21 cellular contexts compared by ENCODE assay signal in genomic region chr13:33645591-33646554, GRCh38.
DNase-seq lines count a peak whose midpoint lies in the region; ATAC-seq and TF ChIP-seq lines count a peak whose summit lies in the region.
"Had no signal": no experiment of that assay in that cellular context is flagged by ENCODE, and none has a peak within 500 bp of the region (broad histone marks: within the 10 kb centered on the region; RNA-seq: fewer than 3 reads in every experiment).

No MANE protein-coding gene starts in this region.

- H3K27ac ChIP-seq in left ventricle myocardium inferior (replicated peaks) (peak overlapping the region; percentile 62), OCI-LY3 (ENCODE audit: low read length) (no peak overlapping the region), uterus (peak overlapping the region; percentile 81 to 85)
- H3K27ac ChIP-seq: hepatocyte, SJSA1 had no signal

- TF ChIP-seq POLR2A in uterus (IDR thresholded peaks at IDR 0.05) = no peak

- H3K9me3 ChIP-seq in left ventricle myocardium inferior (replicated peaks) = no peaks in the 10 kb centered on the region
- no peaks in the 10 kb centered on the region for H3K9me3 ChIP-seq in OCI-LY3 (ENCODE audit: insufficient read depth, low read length)
- no peaks in the 10 kb centered on the region for H3K9me3 ChIP-seq in uterus
- H3K9me3 ChIP-seq: SJSA1 had no signal

- H3K36me3 Mint-ChIP-seq in nephron (ENCODE audit: low read depth) = no peaks in the 10 kb centered on the region
- H3K36me3 Mint-ChIP-seq in stimulated activated effector memory CD8-positive, alpha-beta T cell treated with anti-CD3 and anti-CD28 coated beads, Interleukin-12 subunit alpha, Interleukin-12 subunit beta, amount 100 ng/mL, for 72 hours = no peaks in the 10 kb centered on the region

- peaks cover 51% of the 10 kb centered on the region for H3K4me1 Mint-ChIP-seq in nephron
- peaks cover 20% of the 10 kb centered on the region for H3K4me1 Mint-ChIP-seq in stimulated activated effector memory CD8-positive, alpha-beta T cell treated with anti-CD3 and anti-CD28 coated beads, Interleukin-12 subunit alpha, Interleukin-12 subunit beta, amount 100 ng/mL, for 72 hours

- H3K27ac Mint-ChIP-seq in nephron = peak overlapping the region; percentile 12 to 57 (median 20)
- no peak overlapping the region for H3K27ac Mint-ChIP-seq in stimulated activated effector memory CD8-positive, alpha-beta T cell treated with anti-CD3 and anti-CD28 coated beads, Interleukin-12 subunit alpha, Interleukin-12 subunit beta, amount 100 ng/mL, for 72 hours

- H3K4me3 ChIP-seq in left ventricle myocardium inferior (no peak overlapping the region), OCI-LY3 (ENCODE audit: low read length) (peak overlapping the region; percentile 2; the same call in 1 of the 2 replicates), uterus (no peak overlapping the region)
- H3K4me3 ChIP-seq: GM23248, hepatocyte, SJSA1 had no signal

- ATAC-seq in stimulated activated effector memory CD8-positive, alpha-beta T cell treated with anti-CD3 and anti-CD28 coated beads, Interleukin-12 subunit alpha, Interleukin-12 subunit beta, amount 100 ng/mL, for 72 hours = no peak
- ATAC-seq in HG03039 (IDR thresholded peaks at IDR 0.05; ENCODE audit: unreplicated experiment) = no peak

- H2AFZ ChIP-seq in OCI-LY3 (ENCODE audit: low read depth, low read length) = no peak overlapping the region
- H2AFZ ChIP-seq: GM23248, hepatocyte had no signal

- no peaks in the 10 kb centered on the region for H3K27me3 Mint-ChIP-seq in nephron (ENCODE audit: low read depth)

- no peaks in the 10 kb centered on the region for H3K79me2 ChIP-seq in OCI-LY3 (ENCODE audit: low read length)
- H3K79me2 ChIP-seq: hepatocyte had no signal

- DNase-seq in left ventricle myocardium inferior (no peak), cardiac septum (ENCODE audit: low spot score) (no peak), uterus (no peak)
- DNase-seq in stimulated activated effector memory CD8-positive, alpha-beta T cell treated with anti-CD3 and anti-CD28 coated beads, Interleukin-12 subunit alpha, Interleukin-12 subunit beta, amount 100 ng/mL, for 72 hours (ENCODE audit: low spot score in 2 of 2) = no peak
- DNase-seq: activated CD4-positive, alpha-beta T cell treated with anti-CD3 and anti-CD28 coated beads for 4 hours; activated naive CD4-positive, alpha-beta T cell; anterior cingulate cortex; central memory CD4-positive, alpha-beta T cell; dermis blood vessel endothelial cell; EL; NCI-H1417 treated with DMSO at 0.1 percent for 48 hours; NCI-H510A; stimulated activated CD4-positive, alpha-beta T cell treated with anti-CD3 and anti-CD28 coated beads, Interleukin-4, amount 100 ng/mL, for 1 hour; substantia nigra; T-helper 1 cell had no signal

- H3K9me3 Mint-ChIP-seq in nephron = no peaks in the 10 kb centered on the region
- no peaks in the 10 kb centered on the region for H3K9me3 Mint-ChIP-seq in stimulated activated effector memory CD8-positive, alpha-beta T cell treated with anti-CD3 and anti-CD28 coated beads, Interleukin-12 subunit alpha, Interleukin-12 subunit beta, amount 100 ng/mL, for 72 hours

- intact Hi-C loops in left ventricle myocardium inferior (cut with micrococcal nuclease) (no loop called here), cardiac septum (cut with DNase I) (no loop called here), uterus (cut with DNase I; ENCODE audit: low total_unique reads) (no loop called here)

- no peak overlapping the region for H3K4me3 Mint-ChIP-seq in nephron
- H3K4me3 Mint-ChIP-seq in stimulated activated effector memory CD8-positive, alpha-beta T cell treated with anti-CD3 and anti-CD28 coated beads, Interleukin-12 subunit alpha, Interleukin-12 subunit beta, amount 100 ng/mL, for 72 hours = no peak overlapping the region

- no peak for TF ChIP-seq CTCF in left ventricle myocardium inferior (IDR thresholded peaks at IDR 0.05; ENCODE audit: borderline replicate concordance)
- no peak for TF ChIP-seq CTCF in OCI-LY3 (IDR thresholded peaks at IDR 0.05; ENCODE audit: low read depth, low read length)
- TF ChIP-seq CTCF in nephron (IDR thresholded peaks at IDR 0.05; ENCODE audit: unreplicated experiment in 3 of 3) = no peak
- no peak for TF ChIP-seq CTCF in uterus (IDR thresholded peaks at IDR 0.05)

- no peak overlapping the region for H3K9ac ChIP-seq in OCI-LY3 (ENCODE audit: low read length)
- H3K9ac ChIP-seq: GM23248 had no signal

- H3K36me3 ChIP-seq in left ventricle myocardium inferior = no peaks in the 10 kb centered on the region
- H3K36me3 ChIP-seq in OCI-LY3 (replicated peaks; ENCODE audit: low read depth, low read length) = no peaks in the 10 kb centered on the region
- no peaks in the 10 kb centered on the region for H3K36me3 ChIP-seq in uterus
- H3K36me3 ChIP-seq: SJSA1 had no signal

- H3K4me2 ChIP-seq in OCI-LY3 (ENCODE audit: low read length) = peak overlapping the region; percentile 49
- H3K4me2 ChIP-seq: hepatocyte had no signal

- H4K20me1 ChIP-seq in OCI-LY3 (ENCODE audit: insufficient read depth, low read length) = no peaks in the 10 kb centered on the region

- H3K27me3 ChIP-seq in left ventricle myocardium inferior (ENCODE audit: low read depth) (no peaks in the 10 kb centered on the region), OCI-LY3 (ENCODE audit: low read depth, low read length) (no peaks in the 10 kb centered on the region), uterus (no peaks in the 10 kb centered on the region)
- H3K27me3 ChIP-seq: hepatocyte, SJSA1 had no signal

- H3K4me1 ChIP-seq in left ventricle myocardium inferior (peaks cover 52% of the 10 kb centered on the region), OCI-LY3 (ENCODE audit: low read length) (peaks cover 34% of the 10 kb centered on the region), uterus (peaks cover 21 to 29% of the 10 kb centered on the region in 2 donors)
